8 cellular contexts compared by ENCODE assay signal in the genomic region with DNA sequence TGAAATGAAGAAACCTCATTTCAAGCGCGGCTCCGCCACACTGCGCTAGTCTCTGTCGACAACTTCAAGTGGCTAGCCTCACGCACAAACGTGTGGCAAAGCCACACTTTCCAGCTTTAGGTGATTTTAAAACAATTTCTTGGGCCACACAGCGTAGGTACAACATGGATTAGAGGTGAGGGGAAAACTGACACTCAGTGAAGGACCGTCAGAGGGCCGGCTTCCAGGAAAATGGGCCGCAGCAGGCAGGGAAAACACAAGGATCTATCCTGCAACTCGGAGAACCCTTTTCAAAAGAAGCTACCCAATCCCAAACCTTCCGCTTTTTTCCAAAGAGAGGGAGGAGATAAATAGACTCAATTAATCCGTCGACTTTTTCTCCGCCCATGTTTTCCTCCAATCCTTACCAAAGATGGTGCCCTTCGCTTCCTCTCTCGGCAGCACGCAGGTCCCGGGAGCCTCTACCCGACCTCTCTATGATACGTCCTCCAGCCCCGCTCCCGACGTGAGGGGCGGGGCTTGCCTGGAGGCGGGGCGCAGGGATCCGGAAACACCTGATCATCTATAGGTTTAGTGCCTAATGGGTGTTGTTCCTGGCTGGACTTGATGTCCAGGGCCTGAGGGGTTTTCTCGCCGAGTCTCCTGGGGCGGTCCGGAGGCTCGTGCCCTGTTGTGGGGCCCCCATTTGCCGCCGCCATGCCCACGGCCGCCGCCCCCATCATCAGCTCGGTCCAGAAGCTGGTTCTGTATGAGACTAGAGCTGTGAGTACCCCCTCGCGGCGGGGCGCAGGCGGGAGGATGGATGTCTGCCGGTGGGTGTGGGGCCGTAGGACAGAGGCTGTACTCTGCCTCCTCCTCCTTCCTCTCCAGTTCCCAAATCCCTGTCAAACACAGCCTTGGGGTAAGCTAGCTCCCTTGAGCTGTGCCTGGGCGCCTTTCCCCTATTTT. TPM values are rescaled to one million over a fixed set of nuclear protein-coding genes. Genes with fewer than 3 reads are reported as not detected.
A peak's percentile ranks its signal among the peaks of the same experiment; 100 is the strongest.
DNase-seq lines count a peak whose midpoint lies in the region; ATAC-seq and TF ChIP-seq lines count a peak whose summit lies in the region.

A gene (minus strand): TSS at position 463 of the 948 bp plus-strand sequence. CDS start 15,457 bp downstream, outside the sequence.
A gene (plus strand): TSS at position 557 of the 948 bp plus-strand sequence. CDS start 140 bp downstream, at position 697.

- ATAC-seq in GM21515 (IDR thresholded peaks at IDR 0.05; ENCODE audit: unreplicated experiment): peak; percentile 96
- peak; percentile 99 for ATAC-seq in mucosa of descending colon

- TF ChIP-seq CTCF in OCI-LY1 (IDR thresholded peaks at IDR 0.05; ENCODE audit: low read length) (peak; percentile 35; the same call in 1 of the 2 replicates), epithelial cell of esophagus (IDR thresholded peaks at IDR 0.05; ENCODE audit: insufficient read depth, low read depth, low read length, missing control alignments) (peak; percentile 29), mucosa of descending colon (IDR thresholded peaks at IDR 0.05) (no peak)

- peak within 1 kb of the TSS; percentile 80 for H3K9ac ChIP-seq in OCI-LY1 (ENCODE audit: low read length)

- no peak within 1 kb of the TSS for H3K27ac ChIP-seq in OCI-LY1 (ENCODE audit: low read depth, low read length, poor library complexity, severe bottlenecking)

- no peaks in the 10 kb centered on the region for H4K20me1 ChIP-seq in OCI-LY1 (ENCODE audit: insufficient read depth, low read length)

- peaks cover 4% of the 10 kb centered on the region; the same call in 1 of the 2 replicates for H3K36me3 ChIP-seq in OCI-LY1 (ENCODE audit: insufficient read depth, low read length)
- no peaks in the 10 kb centered on the region for H3K36me3 ChIP-seq in mucosa of descending colon (ENCODE audit: low read depth)

- H2AFZ ChIP-seq in OCI-LY1 (ENCODE audit: low read length): peak within 1 kb of the TSS; percentile 97

- H3K79me2 ChIP-seq in OCI-LY1 (ENCODE audit: insufficient read depth, low read length): no peaks in the 10 kb centered on the region

- DNase-seq in DMS 273 (lab: John Stamatoyannopoulos, UW; ENCODE audit: unreplicated experiment) (peak; percentile 98), HuH-7 (ENCODE audit: low spot score) (peak; percentile 87), activated T-cell treated with anti-CD3 and anti-CD28 coated beads for 24 hours (ENCODE audit: low read depth) (peak; percentile 86), epithelial cell of esophagus (ENCODE audit: low read depth) (peak; percentile 95), mucosa of descending colon (peak; percentile 97)
- DNase-seq in stimulated activated CD8-positive, alpha-beta memory T cell treated with anti-CD3 and anti-CD28 coated beads, Interleukin-4, amount 100 ng/mL, for 24 hours (ENCODE audit: low read depth): peak; percentile 87

- no peaks in the 10 kb centered on the region for H3K9me2 ChIP-seq in OCI-LY1 (ENCODE audit: low read depth, low read length)

- no peaks in the 10 kb centered on the region for H3F3A ChIP-seq in OCI-LY1 (ENCODE audit: insufficient read depth, low read length)

- peak within 1 kb of the TSS; percentile 87 for H3K4me2 ChIP-seq in OCI-LY1 (ENCODE audit: low read length)

- peaks cover 25% of the 10 kb centered on the region for H3K4me1 ChIP-seq in OCI-LY1 (ENCODE audit: insufficient read depth, low read length, severe bottlenecking)
- no peaks in the 10 kb centered on the region for H3K4me1 ChIP-seq in mucosa of descending colon (ENCODE audit: low read depth)

- H3K4me3 ChIP-seq in OCI-LY1 (ENCODE audit: low read depth, low read length, poor library complexity, severe bottlenecking) (peak within 1 kb of the TSS; percentile 95), epithelial cell of esophagus (ENCODE audit: low read length) (peak within 1 kb of the TSS; percentile 80), mucosa of descending colon (peak within 1 kb of the TSS; percentile 47)

- no peaks in the 10 kb centered on the region for H3K9me3 ChIP-seq in OCI-LY1 (ENCODE audit: low read length)
- H3K9me3 ChIP-seq in mucosa of descending colon: no peaks in the 10 kb centered on the region

- no peaks in the 10 kb centered on the region for H3K27me3 ChIP-seq in OCI-LY1 (ENCODE audit: insufficient read depth, low read length)

- intact Hi-C loops in mucosa of descending colon (cut with DNase I, micrococcal nuclease): no loop called here

RNA-seq across cellular contexts. Expression of the first gene that starts in this region (rescaled TPM):
- 10 to 100 TPM in 2 of 3 donors, 1 to 10 TPM in 1; 7.2 to 15.0 (median 10.9) TPM for total RNA-seq in mucosa of descending colon

RNA-seq across cellular contexts. Expression of the second gene that starts in this region (rescaled TPM):
- total RNA-seq in mucosa of descending colon: 10 to 100 TPM; 14.9 to 18.6 (median 15.9) TPM
